ENCODE assay signal across 9 cellular contexts in the genomic region with DNA sequence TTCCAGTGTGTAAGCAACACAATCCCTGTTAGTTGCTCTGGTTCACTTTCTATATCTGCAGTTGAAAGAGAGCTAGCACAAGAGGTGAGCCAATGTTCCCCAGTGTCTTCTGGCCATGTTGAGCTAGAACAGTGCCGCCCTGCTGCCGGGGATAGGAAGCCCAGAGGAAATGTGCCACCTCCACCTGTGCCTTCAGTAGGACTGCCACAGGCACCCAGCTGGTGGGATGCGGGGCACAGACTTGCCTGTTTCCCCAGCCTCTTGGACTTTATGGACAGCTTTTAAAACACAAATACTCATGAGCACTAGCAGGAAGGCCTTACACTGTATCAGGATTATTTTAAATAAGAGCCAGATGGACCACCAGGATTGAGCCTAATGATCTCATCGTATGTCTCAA.
"Had no signal": no experiment of that assay in that cellular context is flagged by ENCODE, and none has a peak within 500 bp of the region (broad histone marks: within the 10 kb centered on the region; RNA-seq: fewer than 3 reads in every experiment).

No MANE protein-coding gene starts in this region.

- ATAC-seq: HCT116, K562 had no signal

- H3K4me3 ChIP-seq: GM23248, HAP-1, K562 had no signal

- DNase-seq: GM23248, GOT3, H7, HFFc6, IMR-90, KG1 had no signal

- H3K36me3 ChIP-seq: HAP-1 had no signal

- FAIRE-seq: K562 had no signal
